10 cellular contexts compared by ENCODE assay signal in genomic region chr18:13219576-13219975, GRCh38. TPM values are rescaled to one million over a fixed set of nuclear protein-coding genes. Genes with fewer than 3 reads are reported as not detected.
A peak's percentile ranks its signal among the peaks of the same experiment; 100 is the strongest.
DNase-seq lines count a peak whose midpoint lies in the region; ATAC-seq and TF ChIP-seq lines count a peak whose summit lies in the region.
"Had no signal": no experiment of that assay in that cellular context is flagged by ENCODE, and none has a peak within 500 bp of the region (broad histone marks: within the 10 kb centered on the region; RNA-seq: fewer than 3 reads in every experiment).

No MANE protein-coding gene starts in this region.

- peaks cover 9% of the 10 kb centered on the region for H3K9me3 Mint-ChIP-seq in glutamatergic neuron (ENCODE audit: unreplicated experiment)

- TF ChIP-seq CTCF in glutamatergic neuron (IDR thresholded peaks at IDR 0.05; ENCODE audit: partially characterized antibody, unreplicated experiment) (no peak), testis (IDR thresholded peaks at IDR 0.05) (no peak)

- peak overlapping the region; percentile 73 to 82 (median 82) for H3K4me3 ChIP-seq in skeletal muscle tissue (ENCODE audit: low read length in 3 of 3)
- peak overlapping the region in 1 of 2 donors; percentile 64 for H3K4me3 ChIP-seq in testis

- H3K36me3 Mint-ChIP-seq in T-helper 17 cell (ENCODE audit: low read depth) = no peaks in the 10 kb centered on the region
- peaks cover 4% of the 10 kb centered on the region for H3K36me3 Mint-ChIP-seq in glutamatergic neuron (ENCODE audit: unreplicated experiment)

- DNase-seq in T-helper 17 cell (no peak), glutamatergic neuron (no peak), testis (no peak)
- no peak for DNase-seq in stimulated activated naive CD4-positive, alpha-beta T cell treated with Interleukin-2 at 50 U/mL for 16 hours (lab: John Stamatoyannopoulos, UW)
- DNase-seq: activated CD4-positive, alpha-beta T cell treated with anti-CD3 and anti-CD28 coated beads for 48 hours; effector memory CD4-positive, alpha-beta T cell; GDM1 had no signal

- H3K27me3 ChIP-seq in skeletal muscle tissue (ENCODE audit: control insufficient read depth in 3 of 3, insufficient read depth in 3 of 3, low read length in 3 of 3) (no peaks in the 10 kb centered on the region), testis (no peaks in the 10 kb centered on the region)

- H3K4me1 ChIP-seq in ES-I3 (ENCODE audit: insufficient read depth, low read length) (peaks cover 12% of the 10 kb centered on the region), skeletal muscle tissue (ENCODE audit: control insufficient read depth in 3 of 3, insufficient read depth in 3 of 3, low read length in 3 of 3) (peaks cover 56 to 67% (median 66%) of the 10 kb centered on the region in 3 donors), testis (peaks cover 35% of the 10 kb centered on the region)

- H3K27ac ChIP-seq in skeletal muscle tissue (ENCODE audit: low read depth, low read length) = peak overlapping the region; percentile 72
- peak overlapping the region in 1 of 2 donors; percentile 89 for H3K27ac ChIP-seq in testis

- H3K36me3 ChIP-seq in ES-I3 (ENCODE audit: insufficient read depth, low read length) (no peaks in the 10 kb centered on the region), skeletal muscle tissue (ENCODE audit: control insufficient read depth in 3 of 3, insufficient read depth in 3 of 3, low read length in 3 of 3) (no peaks in the 10 kb centered on the region), testis (ENCODE audit: low read depth, missing control alignments) (no peaks in the 10 kb centered on the region)

- ATAC-seq in T-helper 17 cell (no peak), GM21723 (IDR thresholded peaks at IDR 0.05; ENCODE audit: unreplicated experiment) (no peak)

- H3K27ac Mint-ChIP-seq in T-helper 17 cell = peak overlapping the region; percentile 83
- no peak overlapping the region for H3K27ac Mint-ChIP-seq in glutamatergic neuron (ENCODE audit: unreplicated experiment)

- no peak for TF ChIP-seq POLR2A in testis (IDR thresholded peaks at IDR 0.05)

- 28 to 41% methylated on average over 5 of the region's 5 CpGs for WGBS in testis, 2 donors

- H3K9me3 ChIP-seq in ES-I3 (ENCODE audit: control insufficient read depth, insufficient read depth, low read length) (no peaks in the 10 kb centered on the region), T-helper 17 cell (ENCODE audit: control insufficient read depth, low read length, poor library complexity, severe bottlenecking) (no peaks in the 10 kb centered on the region), skeletal muscle tissue (ENCODE audit: control insufficient read depth in 3 of 3, low read length in 3 of 3) (no peaks in the 10 kb centered on the region), testis (no peaks in the 10 kb centered on the region)

- intact Hi-C loops in testis (cut with DNase I; ENCODE audit: low total_unique reads) = loop anchor here (10.0 kb wide), 1 partner anchor 405 kb away; no protein-coding TSS in a partner anchor

- H3K9ac ChIP-seq in ES-I3 (ENCODE audit: low read depth, low read length) (peak overlapping the region; percentile 97; the same call in 1 of the 2 replicates), skeletal muscle tissue (ENCODE audit: low read depth in 1 of 3, low read length in 3 of 3) (peak overlapping the region; percentile 2 to 89 (median 80))

- peak overlapping the region; percentile 87 for H3K4me3 Mint-ChIP-seq in T-helper 17 cell
- H3K4me3 Mint-ChIP-seq in glutamatergic neuron (ENCODE audit: unreplicated experiment) = peak overlapping the region; percentile 48

- H3K4me1 Mint-ChIP-seq in T-helper 17 cell = peaks cover 31% of the 10 kb centered on the region
- peaks cover 17% of the 10 kb centered on the region for H3K4me1 Mint-ChIP-seq in glutamatergic neuron (ENCODE audit: low read depth, unreplicated experiment)

- H3K27me3 Mint-ChIP-seq in T-helper 17 cell = peaks cover 13% of the 10 kb centered on the region
- H3K27me3 Mint-ChIP-seq in glutamatergic neuron (ENCODE audit: unreplicated experiment) = peaks cover 14% of the 10 kb centered on the region

RNA-seq across cellular contexts. Expression of gene LDLRAD4, which starts 1.0 kb away (rescaled TPM):
- total RNA-seq in T-helper 17 cell = 100 to 1,000 TPM; 112 to 120 TPM
- total RNA-seq in glutamatergic neuron (ENCODE audit: unreplicated experiment) = 0.29 TPM
- total RNA-seq in skeletal muscle tissue = 18.3 TPM
- total RNA-seq in testis = 10 to 100 TPM; 25.9 to 42.2 TPM
- polyA plus RNA-seq in testis (ENCODE audit: insufficient read depth, low read depth, low replicate concordance) = 22.0 TPM

Comparison
In these comparisons a context has a peak if more than half of its experiments do, and no peak if none do; other contexts are left out.
1. RNA of gene LDLRAD4, which starts 1.0 kb away (total RNA-seq): 112 to 120 TPM in T-helper 17 cell, 25.9 to 42.2 TPM in testis and 18.3 TPM in skeletal muscle tissue (single experiment); 0.29 TPM in glutamatergic neuron (single experiment); every median in the first group is over 10 times any median in the second.